In the genomic region with DNA sequence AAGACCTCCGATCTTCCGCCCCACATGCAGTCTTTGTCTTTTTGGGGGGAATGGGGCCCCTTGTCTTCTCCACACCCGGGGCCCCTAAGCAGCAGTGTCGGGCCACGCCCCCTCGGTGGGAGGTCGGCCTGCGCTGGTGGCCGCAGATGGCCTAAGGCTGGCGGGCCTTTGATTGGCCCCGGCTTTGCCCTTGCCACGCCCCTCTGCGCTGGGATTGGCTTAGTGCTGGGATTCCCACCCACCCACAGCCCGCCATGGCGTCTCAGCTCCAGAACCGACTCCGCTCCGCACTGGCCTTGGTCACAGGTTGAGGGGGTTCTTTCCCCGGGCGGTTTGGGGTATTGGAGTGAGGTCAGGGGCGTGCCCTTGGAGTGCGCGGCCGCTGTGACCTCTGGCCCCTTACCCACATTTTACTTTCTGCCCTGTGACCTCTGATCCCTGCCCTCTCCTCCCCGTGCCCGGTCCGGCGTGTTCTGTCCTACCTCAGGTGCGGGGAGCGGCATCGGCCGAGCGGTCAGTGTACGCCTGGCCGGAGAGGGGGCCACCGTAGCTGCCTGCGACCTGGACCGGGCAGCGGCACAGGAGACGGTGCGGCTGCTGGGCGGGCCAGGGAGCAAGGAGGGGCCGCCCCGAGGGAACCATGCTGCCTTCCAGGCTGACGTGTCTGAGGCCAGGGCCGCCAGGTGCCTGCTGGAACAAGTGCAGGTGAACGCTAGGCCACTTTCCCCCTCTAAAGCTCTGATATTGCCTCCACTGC, we compare ENCODE assay signal across 1 cellular context.
TF ChIP-seq lines count a peak whose summit lies in the region.

Gene HSD17B8 (plus strand): TSS at position 241 of the 757 bp plus-strand sequence. CDS start 14 bp downstream, at position 255.

TF ChIP-seq in HepG2, 621 proteins besides CTCF, POLR2A, EP300 and RAD21 (continued from another document and continues in another):
- TF ChIP-seq FOSL1 (CRISPR knock-in tag; IDR thresholded peaks at IDR 0.05; ENCODE audit: borderline replicate concordance) (0 out of 2 replicates have a peak, but pooled peaks have one; percentile 18), U2AF1 (optimal IDR thresholded peaks at IDR 0.05; ENCODE audit: low read depth, low read length) (no peak), ZEB1 (IDR thresholded peaks at IDR 0.05; ENCODE audit: insufficient replicate concordance, low read depth) (no peak), SIX4 (CRISPR knock-in tag; IDR thresholded peaks at IDR 0.05) (no peak; the same call in 1 of the 2 replicates), ZNF326 (CRISPR knock-in tag; IDR thresholded peaks at IDR 0.05; ENCODE audit: borderline replicate concordance) (peak; percentile 92), ZBTB14 (CRISPR knock-in tag; IDR thresholded peaks at IDR 0.05) (no peak; the same call in 1 of the 2 replicates), REXO4 (CRISPR knock-in tag; IDR thresholded peaks at IDR 0.05; ENCODE audit: borderline replicate concordance) (no peak), ZNF660 (CRISPR knock-in tag; IDR thresholded peaks at IDR 0.05; ENCODE audit: borderline replicate concordance, low read depth) (no peak), TERF1 (CRISPR knock-in tag; IDR thresholded peaks at IDR 0.05) (no peak), ZBTB49 (CRISPR knock-in tag; IDR thresholded peaks at IDR 0.05; ENCODE audit: borderline replicate concordance) (no peak), GPN1 (CRISPR knock-in tag; IDR thresholded peaks at IDR 0.05; ENCODE audit: borderline replicate concordance) (no peak), ZNF547 (CRISPR knock-in tag; IDR thresholded peaks at IDR 0.05) (peak; percentile 77), MNT (IDR thresholded peaks at IDR 0.05) (no peak), ZNF749 (CRISPR knock-in tag; IDR thresholded peaks at IDR 0.05; ENCODE audit: borderline replicate concordance) (no peak), ZFP1 (CRISPR knock-in tag; IDR thresholded peaks at IDR 0.05) (no peak), NCOA2 (CRISPR knock-in tag; IDR thresholded peaks at IDR 0.05) (0 out of 2 replicates have a peak, but pooled peaks have one; percentile 19), ZNF367 (CRISPR knock-in tag; IDR thresholded peaks at IDR 0.05; ENCODE audit: borderline replicate concordance) (no peak; the same call in 1 of the 2 replicates), ZNF781 (CRISPR knock-in tag; IDR thresholded peaks at IDR 0.05; ENCODE audit: borderline replicate concordance, not compliant biosample characterization) (no peak), GABPB1 (CRISPR knock-in tag; IDR thresholded peaks at IDR 0.05) (peak; percentile 67), ZNF558 (CRISPR knock-in tag; IDR thresholded peaks at IDR 0.05; ENCODE audit: borderline replicate concordance) (no peak), ZKSCAN8 (CRISPR knock-in tag; IDR thresholded peaks at IDR 0.05; ENCODE audit: borderline replicate concordance) (peak; percentile 16; the same call in 1 of the 2 replicates), ZNF501 (CRISPR knock-in tag; IDR thresholded peaks at IDR 0.05) (peak; percentile 78; the same call in 1 of the 2 replicates), RFXANK (CRISPR knock-in tag; IDR thresholded peaks at IDR 0.05) (peak; percentile 60; the same call in 1 of the 2 replicates), SRSF1 (optimal IDR thresholded peaks at IDR 0.05; ENCODE audit: low read depth, low read length) (no peak), ZNF577 (CRISPR knock-in tag; IDR thresholded peaks at IDR 0.05; ENCODE audit: borderline replicate concordance, low read depth) (peak; percentile 20; the same call in 1 of the 2 replicates), ATF7-NPFF (CRISPR knock-in tag; IDR thresholded peaks at IDR 0.05; ENCODE audit: low read depth) (peak; percentile 66; the same call in 1 of the 2 replicates), CBX5 (CRISPR knock-in tag; IDR thresholded peaks at IDR 0.05; ENCODE audit: borderline replicate concordance) (no peak), HMG20B (CRISPR knock-in tag; conservative IDR thresholded peaks at IDR 0.05) (peak; percentile 61; the same call in 1 of the 2 replicates), EED (CRISPR knock-in tag; IDR thresholded peaks at IDR 0.05) (peak; percentile 79), ZNF329 (CRISPR knock-in tag; IDR thresholded peaks at IDR 0.05; ENCODE audit: low read depth) (no peak), ZNF83 (CRISPR knock-in tag; IDR thresholded peaks at IDR 0.05; ENCODE audit: borderline replicate concordance) (peak; percentile 43; the same call in 1 of the 2 replicates)
- TF ChIP-seq, protein P1, sequence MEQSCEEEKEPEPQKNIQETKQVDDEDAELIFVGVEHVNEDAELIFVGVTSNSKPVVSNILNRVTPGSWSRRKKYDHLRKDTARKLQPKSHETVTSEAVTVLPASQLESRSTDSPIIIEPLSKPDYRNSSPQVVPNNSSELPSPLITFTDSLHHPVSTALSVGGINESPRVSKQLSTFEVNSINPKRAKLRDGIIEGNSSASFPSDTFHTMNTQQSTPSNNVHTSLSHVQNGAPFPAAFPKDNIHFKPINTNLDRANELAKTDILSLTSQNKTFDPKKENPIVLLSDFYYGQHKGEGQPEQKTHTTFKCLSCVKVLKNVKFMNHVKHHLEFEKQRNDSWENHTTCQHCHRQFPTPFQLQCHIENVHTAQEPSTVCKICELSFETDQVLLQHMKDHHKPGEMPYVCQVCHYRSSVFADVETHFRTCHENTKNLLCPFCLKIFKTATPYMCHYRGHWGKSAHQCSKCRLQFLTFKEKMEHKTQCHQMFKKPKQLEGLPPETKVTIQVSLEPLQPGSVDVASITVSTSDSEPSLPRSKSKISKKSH (CRISPR knock-in tag; IDR thresholded peaks at IDR 0.05; ENCODE audit: borderline replicate concordance): no peak
- TF ChIP-seq, protein P2, sequence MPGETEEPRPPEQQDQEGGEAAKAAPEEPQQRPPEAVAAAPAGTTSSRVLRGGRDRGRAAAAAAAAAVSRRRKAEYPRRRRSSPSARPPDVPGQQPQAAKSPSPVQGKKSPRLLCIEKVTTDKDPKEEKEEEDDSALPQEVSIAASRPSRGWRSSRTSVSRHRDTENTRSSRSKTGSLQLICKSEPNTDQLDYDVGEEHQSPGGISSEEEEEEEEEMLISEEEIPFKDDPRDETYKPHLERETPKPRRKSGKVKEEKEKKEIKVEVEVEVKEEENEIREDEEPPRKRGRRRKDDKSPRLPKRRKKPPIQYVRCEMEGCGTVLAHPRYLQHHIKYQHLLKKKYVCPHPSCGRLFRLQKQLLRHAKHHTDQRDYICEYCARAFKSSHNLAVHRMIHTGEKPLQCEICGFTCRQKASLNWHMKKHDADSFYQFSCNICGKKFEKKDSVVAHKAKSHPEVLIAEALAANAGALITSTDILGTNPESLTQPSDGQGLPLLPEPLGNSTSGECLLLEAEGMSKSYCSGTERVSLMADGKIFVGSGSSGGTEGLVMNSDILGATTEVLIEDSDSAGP (CRISPR knock-in tag; IDR thresholded peaks at IDR 0.05; ENCODE audit: borderline replicate concordance): peak; percentile 81; the same call in 1 of the 2 replicates
- TF ChIP-seq, protein P3, sequence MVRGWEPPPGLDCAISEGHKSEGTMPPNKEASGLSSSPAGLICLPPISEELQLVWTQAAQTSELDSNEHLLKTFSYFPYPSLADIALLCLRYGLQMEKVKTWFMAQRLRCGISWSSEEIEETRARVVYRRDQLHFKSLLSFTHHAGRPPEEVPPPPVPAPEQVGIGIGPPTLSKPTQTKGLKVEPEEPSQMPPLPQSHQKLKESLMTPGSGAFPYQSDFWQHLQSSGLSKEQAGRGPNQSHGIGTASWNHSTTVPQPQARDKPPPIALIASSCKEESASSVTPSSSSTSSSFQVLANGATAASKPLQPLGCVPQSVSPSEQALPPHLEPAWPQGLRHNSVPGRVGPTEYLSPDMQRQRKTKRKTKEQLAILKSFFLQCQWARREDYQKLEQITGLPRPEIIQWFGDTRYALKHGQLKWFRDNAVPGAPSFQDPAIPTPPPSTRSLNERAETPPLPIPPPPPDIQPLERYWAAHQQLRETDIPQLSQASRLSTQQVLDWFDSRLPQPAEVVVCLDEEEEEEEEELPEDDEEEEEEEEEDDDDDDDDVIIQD (CRISPR knock-in tag; IDR thresholded peaks at IDR 0.05; ENCODE audit: low read depth): no peak
- TF ChIP-seq, protein P4, sequence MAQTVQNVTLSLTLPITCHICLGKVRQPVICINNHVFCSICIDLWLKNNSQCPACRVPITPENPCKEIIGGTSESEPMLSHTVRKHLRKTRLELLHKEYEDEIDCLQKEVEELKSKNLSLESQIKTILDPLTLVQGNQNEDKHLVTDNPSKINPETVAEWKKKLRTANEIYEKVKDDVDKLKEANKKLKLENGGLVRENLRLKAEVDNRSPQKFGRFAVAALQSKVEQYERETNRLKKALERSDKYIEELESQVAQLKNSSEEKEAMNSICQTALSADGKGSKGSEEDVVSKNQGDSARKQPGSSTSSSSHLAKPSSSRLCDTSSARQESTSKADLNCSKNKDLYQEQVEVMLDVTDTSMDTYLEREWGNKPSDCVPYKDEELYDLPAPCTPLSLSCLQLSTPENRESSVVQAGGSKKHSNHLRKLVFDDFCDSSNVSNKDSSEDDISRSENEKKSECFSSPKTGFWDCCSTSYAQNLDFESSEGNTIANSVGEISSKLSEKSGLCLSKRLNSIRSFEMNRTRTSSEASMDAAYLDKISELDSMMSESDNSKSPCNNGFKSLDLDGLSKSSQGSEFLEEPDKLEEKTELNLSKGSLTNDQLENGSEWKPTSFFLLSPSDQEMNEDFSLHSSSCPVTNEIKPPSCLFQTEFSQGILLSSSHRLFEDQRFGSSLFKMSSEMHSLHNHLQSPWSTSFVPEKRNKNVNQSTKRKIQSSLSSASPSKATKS (CRISPR knock-in tag; IDR thresholded peaks at IDR 0.05): no peak
- TF ChIP-seq, protein P5, sequence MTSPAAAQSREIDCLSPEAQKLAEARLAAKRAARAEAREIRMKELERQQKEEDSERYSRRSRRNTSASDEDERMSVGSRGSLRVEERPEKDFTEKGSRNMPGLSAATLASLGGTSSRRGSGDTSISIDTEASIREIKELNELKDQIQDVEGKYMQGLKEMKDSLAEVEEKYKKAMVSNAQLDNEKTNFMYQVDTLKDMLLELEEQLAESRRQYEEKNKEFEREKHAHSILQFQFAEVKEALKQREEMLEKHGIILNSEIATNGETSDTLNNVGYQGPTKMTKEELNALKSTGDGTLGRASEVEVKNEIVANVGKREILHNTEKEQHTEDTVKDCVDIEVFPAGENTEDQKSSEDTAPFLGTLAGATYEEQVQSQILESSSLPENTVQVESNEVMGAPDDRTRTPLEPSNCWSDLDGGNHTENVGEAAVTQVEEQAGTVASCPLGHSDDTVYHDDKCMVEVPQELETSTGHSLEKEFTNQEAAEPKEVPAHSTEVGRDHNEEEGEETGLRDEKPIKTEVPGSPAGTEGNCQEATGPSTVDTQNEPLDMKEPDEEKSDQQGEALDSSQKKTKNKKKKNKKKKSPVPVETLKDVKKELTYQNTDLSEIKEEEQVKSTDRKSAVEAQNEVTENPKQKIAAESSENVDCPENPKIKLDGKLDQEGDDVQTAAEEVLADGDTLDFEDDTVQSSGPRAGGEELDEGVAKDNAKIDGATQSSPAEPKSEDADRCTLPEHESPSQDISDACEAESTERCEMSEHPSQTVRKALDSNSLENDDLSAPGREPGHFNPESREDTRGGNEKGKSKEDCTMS (CRISPR knock-in tag; conservative IDR thresholded peaks at IDR 0.05): no peak
- TF ChIP-seq, protein P6, sequence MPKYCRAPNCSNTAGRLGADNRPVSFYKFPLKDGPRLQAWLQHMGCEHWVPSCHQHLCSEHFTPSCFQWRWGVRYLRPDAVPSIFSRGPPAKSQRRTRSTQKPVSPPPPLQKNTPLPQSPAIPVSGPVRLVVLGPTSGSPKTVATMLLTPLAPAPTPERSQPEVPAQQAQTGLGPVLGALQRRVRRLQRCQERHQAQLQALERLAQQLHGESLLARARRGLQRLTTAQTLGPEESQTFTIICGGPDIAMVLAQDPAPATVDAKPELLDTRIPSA (CRISPR knock-in tag; IDR thresholded peaks at IDR 0.05; ENCODE audit: borderline replicate concordance): no peak
